ENCODE assay signal across 1 cellular context in the genomic region with DNA sequence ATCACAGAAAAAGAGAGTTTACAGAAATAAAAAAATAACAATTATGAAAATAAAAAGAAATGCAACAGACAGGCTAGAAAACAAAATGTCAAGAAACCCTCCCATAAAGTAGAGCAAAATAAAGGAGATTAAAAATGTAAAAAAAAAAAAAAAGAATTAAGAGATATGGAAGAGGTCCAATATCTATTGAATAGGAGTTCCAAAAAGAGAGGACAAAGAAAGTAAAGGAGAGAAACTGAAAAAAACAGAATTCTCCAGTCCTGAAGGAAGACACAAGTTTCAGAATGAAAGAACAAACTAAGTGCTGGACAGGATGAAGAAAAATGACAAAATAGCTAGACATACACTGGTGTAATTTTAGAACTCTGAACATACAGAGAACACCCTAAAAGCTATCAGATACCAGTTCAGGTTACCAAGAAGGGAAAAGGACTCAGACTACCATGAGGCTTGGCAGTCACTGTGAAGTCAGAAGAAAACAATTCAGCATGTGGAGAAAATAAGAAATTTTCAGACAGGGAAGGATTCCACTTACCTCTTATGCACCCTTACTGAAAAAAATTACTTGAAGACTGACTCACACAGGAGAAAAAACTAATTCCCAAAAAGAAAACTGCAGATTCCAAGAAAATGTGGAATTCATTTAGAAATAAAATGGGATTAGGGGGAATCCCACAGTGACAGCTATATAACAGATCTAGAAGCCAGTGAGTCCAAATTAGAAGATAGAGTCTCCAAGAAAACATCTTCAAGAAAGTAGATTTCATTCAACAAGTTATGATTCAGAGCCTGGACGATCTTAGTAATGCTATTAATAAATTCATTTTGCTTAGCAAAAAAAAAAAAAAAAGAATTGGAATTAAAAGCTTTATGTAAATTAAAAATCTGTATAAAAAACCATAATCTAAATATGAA.
TF ChIP-seq lines count a peak whose summit lies in the region.

No MANE protein-coding gene starts in this region.

TF ChIP-seq in HEK293, 187 proteins besides CTCF, POLR2A, EP300 and RAD21 (continued from another document):
- TF ChIP-seq PRDM10 (tag by site-specific recombination; IDR thresholded peaks at IDR 0.05) (peak; percentile 27; the same call in 1 of the 2 replicates), ZNF133 (tag by site-specific recombination; IDR thresholded peaks at IDR 0.05) (peak; percentile 96), FEZF1 (tag by site-specific recombination; IDR thresholded peaks at IDR 0.05) (peak; percentile 43; the same call in 1 of the 2 replicates), SCRT2 (tag by site-specific recombination; IDR thresholded peaks at IDR 0.05) (peak; percentile 9; the same call in 1 of the 2 replicates)
- TF ChIP-seq, protein P1, sequence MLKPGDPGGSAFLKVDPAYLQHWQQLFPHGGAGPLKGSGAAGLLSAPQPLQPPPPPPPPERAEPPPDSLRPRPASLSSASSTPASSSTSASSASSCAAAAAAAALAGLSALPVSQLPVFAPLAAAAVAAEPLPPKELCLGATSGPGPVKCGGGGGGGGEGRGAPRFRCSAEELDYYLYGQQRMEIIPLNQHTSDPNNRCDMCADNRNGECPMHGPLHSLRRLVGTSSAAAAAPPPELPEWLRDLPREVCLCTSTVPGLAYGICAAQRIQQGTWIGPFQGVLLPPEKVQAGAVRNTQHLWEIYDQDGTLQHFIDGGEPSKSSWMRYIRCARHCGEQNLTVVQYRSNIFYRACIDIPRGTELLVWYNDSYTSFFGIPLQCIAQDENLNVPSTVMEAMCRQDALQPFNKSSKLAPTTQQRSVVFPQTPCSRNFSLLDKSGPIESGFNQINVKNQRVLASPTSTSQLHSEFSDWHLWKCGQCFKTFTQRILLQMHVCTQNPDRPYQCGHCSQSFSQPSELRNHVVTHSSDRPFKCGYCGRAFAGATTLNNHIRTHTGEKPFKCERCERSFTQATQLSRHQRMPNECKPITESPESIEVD (tag by site-specific recombination; IDR thresholded peaks at IDR 0.05): peak; percentile 93
